ENCODE assay signal across 23 cellular contexts in the genomic region with DNA sequence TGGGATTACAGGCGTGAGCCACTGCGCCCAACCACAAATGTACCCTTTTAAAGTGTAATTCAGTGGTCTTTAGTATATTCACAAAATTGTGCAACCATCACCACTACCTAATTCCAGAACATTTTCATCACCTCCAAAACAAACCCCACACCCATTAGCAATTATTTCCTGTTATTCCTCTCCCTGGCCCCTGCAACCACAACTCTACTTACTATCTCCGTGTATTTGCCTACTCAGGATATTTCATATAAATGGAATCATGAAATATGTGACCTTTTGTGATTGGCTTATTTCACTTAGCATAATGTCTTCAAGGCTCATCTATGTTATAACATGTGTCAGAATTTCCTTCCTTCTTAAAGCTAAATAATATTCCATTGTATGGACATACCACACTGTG. TPM values are rescaled to one million over a fixed set of nuclear protein-coding genes. Genes with fewer than 3 reads are reported as not detected.
"Had no signal": no experiment of that assay in that cellular context is flagged by ENCODE, and none has a peak within 500 bp of the region (broad histone marks: within the 10 kb centered on the region; RNA-seq: fewer than 3 reads in every experiment).

No MANE protein-coding gene starts in this region.

- H3K4me2 ChIP-seq: SK-N-SH had no signal

- ATAC-seq: T-cell had no signal

- H3K27ac ChIP-seq: HL-60 had no signal

- DNase-seq: Kasumi-1, KG1, NCI-H1048, NCI-H1105, NCI-H1417, NCI-H146, NCI-H1694 treated with DMSO at 0.1 percent for 48 hours, NCI-H1930, NCI-H2081, NCI-H2107, NCI-H2227 treated with DMSO at 0.1 percent for 48 hours, NCI-H446, NCI-H510A, NCI-H524 treated with DMSO at 0.1 percent for 48 hours, NCI-H69, NCI-H774, Right ventricle myocardium superior, SK-N-SH, SW 1271, T-cell had no signal

- H3K9ac ChIP-seq: SK-N-SH had no signal

- H3K9me3 ChIP-seq: SK-N-SH had no signal

RNA-seq across cellular contexts. Expression of a gene that starts 16.0 kb away (rescaled TPM):
- total RNA-seq: M059J, Right ventricle myocardium superior, SK-MEL-5, T-cell had no signal
- polyA plus RNA-seq: SK-N-SH had no signal

RNA-seq across cellular contexts. Expression of a gene that starts 27.2 kb away (rescaled TPM):
- total RNA-seq: SK-MEL-5, T-cell had no signal

RNA-seq across cellular contexts. Expression of a gene that starts 30.8 kb away (rescaled TPM):
- total RNA-seq: SK-MEL-5 had no signal

RNA-seq across cellular contexts. Expression of a gene that starts 38.2 kb away (rescaled TPM):
- total RNA-seq: M059J, Right ventricle myocardium superior, T-cell had no signal
